Comparison of ENCODE assay signal across 1 cellular context in genomic region chr15:62021991-62022600, GRCh38.
TF ChIP-seq lines count a peak whose summit lies in the region.

No MANE protein-coding gene starts in this region.

TF ChIP-seq in WTC11, 78 proteins besides CTCF, POLR2A, EP300 and RAD21 (continued from another document):
- TF ChIP-seq, protein P1, sequence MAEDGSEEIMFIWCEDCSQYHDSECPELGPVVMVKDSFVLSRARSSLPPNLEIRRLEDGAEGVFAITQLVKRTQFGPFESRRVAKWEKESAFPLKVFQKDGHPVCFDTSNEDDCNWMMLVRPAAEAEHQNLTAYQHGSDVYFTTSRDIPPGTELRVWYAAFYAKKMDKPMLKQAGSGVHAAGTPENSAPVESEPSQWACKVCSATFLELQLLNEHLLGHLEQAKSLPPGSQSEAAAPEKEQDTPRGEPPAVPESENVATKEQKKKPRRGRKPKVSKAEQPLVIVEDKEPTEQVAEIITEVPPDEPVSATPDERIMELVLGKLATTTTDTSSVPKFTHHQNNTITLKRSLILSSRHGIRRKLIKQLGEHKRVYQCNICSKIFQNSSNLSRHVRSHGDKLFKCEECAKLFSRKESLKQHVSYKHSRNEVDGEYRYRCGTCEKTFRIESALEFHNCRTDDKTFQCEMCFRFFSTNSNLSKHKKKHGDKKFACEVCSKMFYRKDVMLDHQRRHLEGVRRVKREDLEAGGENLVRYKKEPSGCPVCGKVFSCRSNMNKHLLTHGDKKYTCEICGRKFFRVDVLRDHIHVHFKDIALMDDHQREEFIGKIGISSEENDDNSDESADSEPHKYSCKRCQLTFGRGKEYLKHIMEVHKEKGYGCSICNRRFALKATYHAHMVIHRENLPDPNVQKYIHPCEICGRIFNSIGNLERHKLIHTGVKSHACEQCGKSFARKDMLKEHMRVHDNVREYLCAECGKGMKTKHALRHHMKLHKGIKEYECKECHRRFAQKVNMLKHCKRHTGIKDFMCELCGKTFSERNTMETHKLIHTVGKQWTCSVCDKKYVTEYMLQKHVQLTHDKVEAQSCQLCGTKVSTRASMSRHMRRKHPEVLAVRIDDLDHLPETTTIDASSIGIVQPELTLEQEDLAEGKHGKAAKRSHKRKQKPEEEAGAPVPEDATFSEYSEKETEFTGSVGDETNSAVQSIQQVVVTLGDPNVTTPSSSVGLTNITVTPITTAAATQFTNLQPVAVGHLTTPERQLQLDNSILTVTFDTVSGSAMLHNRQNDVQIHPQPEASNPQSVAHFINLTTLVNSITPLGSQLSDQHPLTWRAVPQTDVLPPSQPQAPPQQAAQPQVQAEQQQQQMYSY (CRISPR knock-in tag; IDR thresholded peaks at IDR 0.05) = no peak
- TF ChIP-seq OVOL2 (CRISPR knock-in tag; IDR thresholded peaks at IDR 0.05; ENCODE audit: borderline replicate concordance) = no peak
